In genomic region chr11:113014262-113014661, GRCh38 we compare ENCODE assay signal across 14 cellular contexts. TPM values are rescaled to one million over a fixed set of nuclear protein-coding genes. Genes with fewer than 3 reads are reported as not detected.
DNase-seq lines count a peak whose midpoint lies in the region; TF ChIP-seq lines count a peak whose summit lies in the region.
"Had no signal": no experiment of that assay in that cellular context is flagged by ENCODE, and none has a peak within 500 bp of the region (broad histone marks: within the 10 kb centered on the region; RNA-seq: fewer than 3 reads in every experiment).

No MANE protein-coding gene starts in this region.

- no peaks in the 10 kb centered on the region for H3K79me2 ChIP-seq in GM23248 (ENCODE audit: insufficient read depth)

- no peak overlapping the region for H3K4me2 ChIP-seq in GM23248 (ENCODE audit: unreplicated experiment)

- H3K9me3 ChIP-seq in GM23248 (ENCODE audit: low read depth): no peaks in the 10 kb centered on the region
- no peaks in the 10 kb centered on the region for H3K9me3 ChIP-seq in adrenal gland (replicated peaks in 1 of 3)

- H3K9ac ChIP-seq in GM23248: no peak overlapping the region

- no peak overlapping the region for H3K4me3 Mint-ChIP-seq in osteocyte (ENCODE audit: unreplicated experiment)
- H3K4me3 Mint-ChIP-seq in activated CD4-positive, alpha-beta memory T cell treated with anti-CD3 and anti-CD28 coated beads for 36 hours: no peak overlapping the region
- H3K4me3 Mint-ChIP-seq: activated naive CD8-positive, alpha-beta T cell treated with anti-CD3 and anti-CD28 coated beads, Interleukin-2, amount 10 ng/mL, durations not matched to agents 7 days and 5 days; memory B cell had no signal

- POLR2A ChIA-PET in activated CD4-positive, alpha-beta memory T cell treated with anti-CD3 and anti-CD28 coated beads for 36 hours (lab: Charles Lee): no interaction called here

- peak; percentile 4 for DNase-seq in GM23248
- DNase-seq in NCI-H2171 (lab: John Stamatoyannopoulos, UW): peak; percentile 97
- DNase-seq in adrenal gland: no peak
- no peak for DNase-seq in osteocyte (ENCODE audit: extremely low spot score, unreplicated experiment)
- DNase-seq in central memory CD4-positive, alpha-beta T cell: no peak
- no peak for DNase-seq in AG08395 (ENCODE audit: low spot score)
- DNase-seq in NCI-H146 (lab: John Stamatoyannopoulos, UW): no peak
- DNase-seq in activated CD4-positive, alpha-beta memory T cell treated with anti-CD3 and anti-CD28 coated beads for 36 hours: no peak
- DNase-seq: activated CD4-positive, alpha-beta T cell treated with anti-CD3 and anti-CD28 coated beads, Interleukin-2, amount 50 U/mL, for 48 hours; activated naive CD8-positive, alpha-beta T cell treated with anti-CD3 and anti-CD28 coated beads, Interleukin-2, amount 10 ng/mL, durations not matched to agents 7 days and 5 days; effector CD4-positive, alpha-beta T cell; Karpas-422; SIG-M5 had no signal

- no peak overlapping the region for H2AFZ ChIP-seq in GM23248

- no peaks in the 10 kb centered on the region for H3K27me3 ChIP-seq in GM23248 (replicated peaks; ENCODE audit: insufficient read depth)
- no peaks in the 10 kb centered on the region for H3K27me3 ChIP-seq in adrenal gland

- CTCF ChIA-PET in activated CD4-positive, alpha-beta memory T cell treated with anti-CD3 and anti-CD28 coated beads for 36 hours (lab: Charles Lee): no interaction called here

- H3F3A ChIP-seq in GM23248 (ENCODE audit: insufficient read depth): no peaks in the 10 kb centered on the region

- H3K9me2 ChIP-seq in GM23248 (ENCODE audit: insufficient read depth): no peaks in the 10 kb centered on the region

- TF ChIP-seq CTCF in adrenal gland (IDR thresholded peaks at IDR 0.05): no peak
- TF ChIP-seq CTCF in osteocyte (IDR thresholded peaks at IDR 0.05): peak; percentile 8

- H3K36me3 ChIP-seq in GM23248 (ENCODE audit: low read depth): no peaks in the 10 kb centered on the region
- H3K36me3 ChIP-seq in adrenal gland (replicated peaks in 1 of 2): no peaks in the 10 kb centered on the region

- H3K36me3 Mint-ChIP-seq in osteocyte (ENCODE audit: unreplicated experiment): no peaks in the 10 kb centered on the region
- no peaks in the 10 kb centered on the region for H3K36me3 Mint-ChIP-seq in activated CD4-positive, alpha-beta memory T cell treated with anti-CD3 and anti-CD28 coated beads for 36 hours
- H3K36me3 Mint-ChIP-seq: activated naive CD8-positive, alpha-beta T cell treated with anti-CD3 and anti-CD28 coated beads, Interleukin-2, amount 10 ng/mL, durations not matched to agents 7 days and 5 days; memory B cell had no signal

- H4K20me1 ChIP-seq in GM23248 (ENCODE audit: insufficient read depth): no peaks in the 10 kb centered on the region

- in situ Hi-C loops in GM23248 (cut with MboI): no loop called here

- no peak for TF ChIP-seq POLR2A in adrenal gland (IDR thresholded peaks at IDR 0.05)

- H3K27ac Mint-ChIP-seq in osteocyte (ENCODE audit: unreplicated experiment): no peak overlapping the region
- no peak overlapping the region for H3K27ac Mint-ChIP-seq in activated CD4-positive, alpha-beta memory T cell treated with anti-CD3 and anti-CD28 coated beads for 36 hours
- H3K27ac Mint-ChIP-seq: activated naive CD8-positive, alpha-beta T cell treated with anti-CD3 and anti-CD28 coated beads, Interleukin-2, amount 10 ng/mL, durations not matched to agents 7 days and 5 days; memory B cell had no signal

- peaks cover 20% of the 10 kb centered on the region for H3K4me1 Mint-ChIP-seq in osteocyte (ENCODE audit: unreplicated experiment)
- no peaks in the 10 kb centered on the region for H3K4me1 Mint-ChIP-seq in activated CD4-positive, alpha-beta memory T cell treated with anti-CD3 and anti-CD28 coated beads for 36 hours (ENCODE audit: low read depth)
- H3K4me1 Mint-ChIP-seq: activated naive CD8-positive, alpha-beta T cell treated with anti-CD3 and anti-CD28 coated beads, Interleukin-2, amount 10 ng/mL, durations not matched to agents 7 days and 5 days; memory B cell had no signal

- 23 to 25% methylated on average over 5 of the region's 5 CpGs for WGBS in GM23248 (ENCODE audit: low coverage in 1 of 2, low lambda C conversion rate in 2 of 2, missing lambda C conversion rate in 2 of 2), 2 experiments
- 46 to 64% (median 49%) methylated on average over 5 of the region's 5 CpGs for WGBS in adrenal gland, 4 donors

- H3K27me3 Mint-ChIP-seq in osteocyte (ENCODE audit: unreplicated experiment): no peaks in the 10 kb centered on the region
- H3K27me3 Mint-ChIP-seq in activated CD4-positive, alpha-beta memory T cell treated with anti-CD3 and anti-CD28 coated beads for 36 hours: no peaks in the 10 kb centered on the region

- no peak overlapping the region for H3K27ac ChIP-seq in GM23248
- H3K27ac ChIP-seq in adrenal gland: peak overlapping the region in 3 of 5 donors; percentile 0 to 27 (median 22)

- no peaks in the 10 kb centered on the region for H3K9me3 Mint-ChIP-seq in osteocyte (ENCODE audit: unreplicated experiment)
- H3K9me3 Mint-ChIP-seq in activated CD4-positive, alpha-beta memory T cell treated with anti-CD3 and anti-CD28 coated beads for 36 hours: no peaks in the 10 kb centered on the region
- H3K9me3 Mint-ChIP-seq: activated naive CD8-positive, alpha-beta T cell treated with anti-CD3 and anti-CD28 coated beads, Interleukin-2, amount 10 ng/mL, durations not matched to agents 7 days and 5 days had no signal

- H3K4me1 ChIP-seq in GM23248 (ENCODE audit: insufficient read depth): no peaks in the 10 kb centered on the region
- H3K4me1 ChIP-seq in adrenal gland (replicated peaks in 1 of 2): peaks cover 7 to 15% of the 10 kb centered on the region in 2 donors

- no peak overlapping the region for H3K4me3 ChIP-seq in GM23248
- H3K4me3 ChIP-seq in adrenal gland: no peak overlapping the region

- intact Hi-C loops in adrenal gland (cut with DNase I): no loop called here
- intact Hi-C loops in activated CD4-positive, alpha-beta memory T cell treated with anti-CD3 and anti-CD28 coated beads for 36 hours (cut with micrococcal nuclease): no loop called here

RNA-seq across cellular contexts. Expression of gene NCAM1, which starts 53.0 kb away (rescaled TPM):
- total RNA-seq in GM23248 (2014; rRNA removed; shearing (Covaris generic)): 1.8 and 3.8 TPM in 2 replicates
- 1.1 and 1.5 TPM in 2 replicates for polyA plus RNA-seq in GM23248 (2016; fragmentation: Nextera tagmentation; extraction: Ambion mirVana)
- 100 to 1,000 TPM in 6 of 8 donors, 10 to 100 TPM in 2; 72.4 to 181 (median 160) TPM for total RNA-seq in adrenal gland
- 10 to 100 TPM; 38.7 to 88.0 (median 69.7) TPM for polyA plus RNA-seq in adrenal gland
- total RNA-seq in osteocyte: 1.9 and 2.2 TPM in 2 replicates
- not detected for total RNA-seq in activated CD4-positive, alpha-beta memory T cell treated with anti-CD3 and anti-CD28 coated beads for 36 hours

Comparison
In these comparisons a context has a peak if more than half of its experiments do, and no peak if none do; other contexts are left out.
1. DNase-seq: peak in GM23248 (single experiment) and NCI-H2171 (single experiment); none in adrenal gland (0 of 7), osteocyte (single experiment), central memory CD4-positive, alpha-beta T cell (single experiment), AG08395 (single experiment), NCI-H146 (single experiment) and activated CD4-positive, alpha-beta memory T cell treated with anti-CD3 and anti-CD28 coated beads for 36 hours (single experiment).
2. RNA of gene NCAM1, which starts 53.0 kb away (total RNA-seq): 72.4 to 181 TPM in adrenal gland; 1.9 to 2.2 TPM in osteocyte, 1.8 to 3.8 TPM in GM23248 and not detected in activated CD4-positive, alpha-beta memory T cell treated with anti-CD3 and anti-CD28 coated beads for 36 hours; every median in the first group is over 10 times any median in the second.